In the genomic region with DNA sequence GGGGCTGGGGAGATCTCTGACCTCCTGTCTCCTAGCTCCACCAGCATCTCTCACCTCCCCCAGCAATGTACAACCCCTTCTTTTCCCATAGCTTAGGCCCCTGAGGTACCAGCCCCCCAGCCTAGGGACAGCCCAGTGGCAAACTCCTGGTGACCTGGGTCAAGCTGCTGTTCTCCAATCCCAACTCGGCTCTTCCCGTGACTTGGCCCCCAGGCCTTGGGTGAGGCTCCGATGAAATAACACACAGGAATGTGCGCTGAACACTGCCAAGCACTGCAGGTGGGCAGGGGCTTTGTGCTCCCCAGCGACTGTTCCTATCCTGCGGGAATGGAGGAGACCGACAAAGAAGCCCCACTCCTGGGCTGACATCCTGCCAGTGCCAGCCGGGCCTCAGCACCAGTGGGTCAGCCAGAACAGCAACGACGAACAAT, we compare ENCODE assay signal across 12 cellular contexts.
A peak's percentile ranks its signal among the peaks of the same experiment; 100 is the strongest.
DNase-seq lines count a peak whose midpoint lies in the region; ATAC-seq and TF ChIP-seq lines count a peak whose summit lies in the region.
"Had no signal": no experiment of that assay in that cellular context is flagged by ENCODE, and none has a peak within 500 bp of the region (broad histone marks: within the 10 kb centered on the region; RNA-seq: fewer than 3 reads in every experiment).

No MANE protein-coding gene starts in this region.

- no peak overlapping the region for H3K27ac ChIP-seq in RWPE1
- peak overlapping the region in 14 of 21 experiments; percentile 1 to 84 (median 59) for H3K27ac ChIP-seq in skin epidermis
- H3K27ac ChIP-seq: WERI-Rb-1 had no signal

- ATAC-seq in effector memory CD8-positive, alpha-beta T cell (replicated peaks): no peak
- no peak for ATAC-seq in GM21576 (IDR thresholded peaks at IDR 0.05; ENCODE audit: unreplicated experiment)

- peak; percentile 61 for DNase-seq in activated CD4-positive, alpha-beta T cell treated with anti-CD3 and anti-CD28 coated beads, Interleukin-2, amount 10 ng/mL, durations not matched to agents 24 days and 14 days
- no peak for DNase-seq in activated CD4-positive, alpha-beta T cell treated with anti-CD3 and anti-CD28 coated beads for 1 hour
- peak; percentile 41 for DNase-seq in RWPE1 (ENCODE audit: low spot score)
- DNase-seq in effector memory CD8-positive, alpha-beta T cell: no peak
- no peak for DNase-seq in HK-2 (ENCODE audit: unreplicated experiment)
- DNase-seq in stimulated activated CD4-positive, alpha-beta T cell treated with anti-CD3 and anti-CD28 coated beads, Interleukin-12 subunit alpha, Interleukin-12 subunit beta, amount 100 ng/mL, for 4 hours: no peak
- DNase-seq: hippocampal formation, mucosa of descending colon, NCI-H2029, WERI-Rb-1 had no signal

- intact Hi-C loops in activated CD4-positive, alpha-beta T cell treated with anti-CD3 and anti-CD28 coated beads, Interleukin-2, amount 10 ng/mL, durations not matched to agents 24 days and 14 days (cut with micrococcal nuclease): no loop called here

- no peak for TF ChIP-seq CTCF in RWPE1 (conservative IDR thresholded peaks at IDR 0.05; ENCODE audit: low read depth)

- peaks cover 3% of the 10 kb centered on the region for H3K27me3 Mint-ChIP-seq in activated CD4-positive, alpha-beta T cell treated with anti-CD3 and anti-CD28 coated beads, Interleukin-2, amount 10 ng/mL, durations not matched to agents 24 days and 14 days
- H3K27me3 Mint-ChIP-seq in effector memory CD8-positive, alpha-beta T cell: no peaks in the 10 kb centered on the region

- H3K27ac Mint-ChIP-seq in activated CD4-positive, alpha-beta T cell treated with anti-CD3 and anti-CD28 coated beads, Interleukin-2, amount 10 ng/mL, durations not matched to agents 24 days and 14 days: peak overlapping the region; percentile 65
- peak overlapping the region; percentile 87 to 92 for H3K27ac Mint-ChIP-seq in effector memory CD8-positive, alpha-beta T cell

- CTCF ChIA-PET in RWPE1 (lab: Yijun Ruan, JAX): interaction anchor here (0.6 kb wide), 1 partner anchor 44 kb away, joined by 3 read pairs; no protein-coding TSS in a partner anchor

- peak overlapping the region; percentile 73 for H3K4me3 Mint-ChIP-seq in activated CD4-positive, alpha-beta T cell treated with anti-CD3 and anti-CD28 coated beads, Interleukin-2, amount 10 ng/mL, durations not matched to agents 24 days and 14 days
- peak overlapping the region; percentile 94 to 98 for H3K4me3 Mint-ChIP-seq in effector memory CD8-positive, alpha-beta T cell

- H3K9me3 Mint-ChIP-seq in activated CD4-positive, alpha-beta T cell treated with anti-CD3 and anti-CD28 coated beads, Interleukin-2, amount 10 ng/mL, durations not matched to agents 24 days and 14 days: peaks cover 4% of the 10 kb centered on the region
- no peaks in the 10 kb centered on the region for H3K9me3 Mint-ChIP-seq in effector memory CD8-positive, alpha-beta T cell

- no peaks in the 10 kb centered on the region for H3K36me3 Mint-ChIP-seq in activated CD4-positive, alpha-beta T cell treated with anti-CD3 and anti-CD28 coated beads, Interleukin-2, amount 10 ng/mL, durations not matched to agents 24 days and 14 days (ENCODE audit: low read depth)
- H3K36me3 Mint-ChIP-seq in effector memory CD8-positive, alpha-beta T cell (ENCODE audit: insufficient read depth): peaks cover 63% of the 10 kb centered on the region

- POLR2A ChIA-PET in RWPE1 (lab: Yijun Ruan, JAX; ENCODE audit: low non-redundant PET): no interaction called here

- peak overlapping the region in 1 of 7 experiments; percentile 29 for H3K4me3 ChIP-seq in skin epidermis
- H3K4me3 ChIP-seq: mucosa of descending colon had no signal

- H3K4me1 Mint-ChIP-seq in activated CD4-positive, alpha-beta T cell treated with anti-CD3 and anti-CD28 coated beads, Interleukin-2, amount 10 ng/mL, durations not matched to agents 24 days and 14 days: peaks cover 41% of the 10 kb centered on the region
- H3K4me1 Mint-ChIP-seq in effector memory CD8-positive, alpha-beta T cell (ENCODE audit: low read depth in 2 of 2): peaks cover 50 to 57% of the 10 kb centered on the region in 2 donors

Comparison
In these comparisons a context has a peak if more than half of its experiments do, and no peak if none do; other contexts are left out.
1. DNase-seq: peak in activated CD4-positive, alpha-beta T cell treated with anti-CD3 and anti-CD28 coated beads, Interleukin-2, amount 10 ng/mL, durations not matched to agents 24 days and 14 days (single experiment) and RWPE1 (single experiment); none in activated CD4-positive, alpha-beta T cell treated with anti-CD3 and anti-CD28 coated beads for 1 hour (single experiment), effector memory CD8-positive, alpha-beta T cell (0 of 3), HK-2 (single experiment) and stimulated activated CD4-positive, alpha-beta T cell treated with anti-CD3 and anti-CD28 coated beads, Interleukin-12 subunit alpha, Interleukin-12 subunit beta, amount 100 ng/mL, for 4 hours (single experiment).